In the genomic region with DNA sequence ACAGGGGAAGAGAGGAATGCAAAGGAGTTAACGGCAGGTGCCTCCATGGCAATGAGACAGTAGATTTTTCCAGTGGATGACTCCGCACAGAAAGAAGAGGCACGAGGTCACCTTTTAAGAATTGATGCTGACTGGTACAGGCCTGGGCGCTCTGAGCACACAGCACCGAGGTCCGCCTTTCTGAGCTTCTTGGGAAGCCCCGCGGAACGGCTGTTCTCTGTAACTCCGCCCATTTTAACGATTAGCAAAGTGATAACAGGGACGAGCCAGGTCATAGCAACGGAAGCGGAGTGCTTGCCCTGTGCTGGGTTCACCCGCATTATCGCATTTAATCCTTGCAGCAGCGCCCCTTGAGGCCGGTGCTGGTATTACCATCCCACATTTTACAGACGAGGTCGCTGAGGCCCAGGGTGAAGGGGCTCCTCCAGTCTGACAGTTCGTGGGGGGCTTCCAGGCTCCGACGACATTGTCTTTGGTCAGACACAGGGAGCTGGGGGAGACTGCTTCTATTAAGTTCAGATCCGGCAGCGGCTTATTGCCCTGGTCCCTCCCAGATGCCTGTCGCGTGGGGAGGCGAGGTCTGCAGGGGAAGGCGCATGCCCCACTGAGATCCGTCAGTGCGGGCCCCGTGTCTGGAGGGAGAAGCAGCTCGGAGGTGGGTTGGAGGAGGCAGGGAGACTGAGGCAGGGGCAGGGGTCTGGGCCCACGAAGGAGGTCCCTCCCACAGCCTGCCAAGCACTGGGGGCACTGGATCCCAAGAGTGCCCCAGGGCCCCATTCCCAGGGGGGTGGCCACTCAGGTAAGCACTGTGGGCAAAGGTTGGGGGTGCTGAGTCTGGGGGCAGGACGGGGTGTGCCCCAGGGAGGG, we compare ENCODE assay signal across 8 cellular contexts. TPM values are rescaled to one million over a fixed set of nuclear protein-coding genes. Genes with fewer than 3 reads are reported as not detected.
A peak's percentile ranks its signal among the peaks of the same experiment; 100 is the strongest.
DNase-seq lines count a peak whose midpoint lies in the region; ATAC-seq and TF ChIP-seq lines count a peak whose summit lies in the region.

No MANE protein-coding gene starts in this region.

- CTCF ChIA-PET in activated CD4-positive, alpha-beta T cell treated with anti-CD3 and anti-CD28 coated beads for 36 hours (lab: Charles Lee): interaction anchor here (0.6 to 7.3 kb wide), 13 partner anchors 9 to 422 kb away, joined by 3 to 59 read pairs (median 3); no protein-coding TSS in a partner anchor

- no peaks in the 10 kb centered on the region for H3K36me3 ChIP-seq in BLaER1

- H3K4me3 ChIP-seq in BLaER1 (no peak overlapping the region), choroid plexus epithelial cell (ENCODE audit: low read depth, low read length) (no peak overlapping the region), lower leg skin (ENCODE audit: low read depth, poor library complexity, severe bottlenecking) (no peak overlapping the region)

- peaks cover 32% of the 10 kb centered on the region for H3K4me1 Mint-ChIP-seq in activated CD4-positive, alpha-beta T cell treated with anti-CD3 and anti-CD28 coated beads for 36 hours

- intact Hi-C loops in activated CD4-positive, alpha-beta T cell treated with anti-CD3 and anti-CD28 coated beads for 36 hours (cut with DNase I, micrococcal nuclease): loop anchor here in 1 of 2 experiments (2.0 to 5.0 kb wide), 4 partner anchors 71 to 406 kb away; a partner anchor contains a TSS
- intact Hi-C loops in lower leg skin (cut with DNase I; ENCODE audit: low total_unique reads): no loop called here

- DNase-seq in NCI-H2196 treated with DMSO at 0.1 percent for 48 hours (lab: John Stamatoyannopoulos, UW; ENCODE audit: unreplicated experiment): peak; percentile 80
- peak; percentile 88 for DNase-seq in activated CD4-positive, alpha-beta T cell treated with anti-CD3 and anti-CD28 coated beads for 36 hours
- DNase-seq in choroid plexus epithelial cell (ENCODE audit: low read depth): peak; percentile 35
- DNase-seq in lower leg skin (ENCODE audit: low spot score in 2 of 2): peak; percentile 61 to 97
- peak; percentile 77 to 87 for DNase-seq in stimulated activated CD4-positive, alpha-beta T cell treated with anti-CD3 and anti-CD28 coated beads, Interleukin-4, amount 100 ng/mL, for 48 hours (ENCODE audit: low read depth in 2 of 2)

- no peaks in the 10 kb centered on the region for H4K20me1 ChIP-seq in BLaER1

- no peak for TF ChIP-seq POLR2A in lower leg skin (IDR thresholded peaks at IDR 0.05)

- H3K27me3 ChIP-seq in BLaER1: no peaks in the 10 kb centered on the region

- H3K27ac ChIP-seq in BLaER1: no peak overlapping the region

- no peaks in the 10 kb centered on the region for H3K27me3 Mint-ChIP-seq in activated CD4-positive, alpha-beta T cell treated with anti-CD3 and anti-CD28 coated beads for 36 hours

- H3K4me3 Mint-ChIP-seq in activated CD4-positive, alpha-beta T cell treated with anti-CD3 and anti-CD28 coated beads for 36 hours: peak overlapping the region; percentile 8

- no peaks in the 10 kb centered on the region for H3K9me3 Mint-ChIP-seq in activated CD4-positive, alpha-beta T cell treated with anti-CD3 and anti-CD28 coated beads for 36 hours (ENCODE audit: low read depth)

- peak overlapping the region; percentile 40; the same call in 1 of the 2 replicates for H3K4me2 ChIP-seq in BLaER1

- POLR2A ChIA-PET in activated CD4-positive, alpha-beta T cell treated with anti-CD3 and anti-CD28 coated beads for 36 hours (lab: Charles Lee): interaction anchor here (0.7 kb wide), 1 partner anchor 374 kb away, joined by 3 read pairs; no protein-coding TSS in a partner anchor

- peak overlapping the region; percentile 26 for H3K27ac Mint-ChIP-seq in activated CD4-positive, alpha-beta T cell treated with anti-CD3 and anti-CD28 coated beads for 36 hours

- H3K4me1 ChIP-seq in BLaER1: peaks cover 20% of the 10 kb centered on the region

- WGBS in lower leg skin, 2 donors: 23 to 25% methylated on average over 34 of the region's 35 CpGs

- TF ChIP-seq CTCF in choroid plexus epithelial cell (conservative IDR thresholded peaks at IDR 0.05; ENCODE audit: low read depth, low read length) (peak; percentile 87), lower leg skin (IDR thresholded peaks at IDR 0.05) (peak in 1 of 3 donors; percentile 89)

- H3K36me3 Mint-ChIP-seq in activated CD4-positive, alpha-beta T cell treated with anti-CD3 and anti-CD28 coated beads for 36 hours (ENCODE audit: low read depth): no peaks in the 10 kb centered on the region

- peak; percentile 60 for ATAC-seq in GM21528 (IDR thresholded peaks at IDR 0.05; ENCODE audit: low FRiP score, unreplicated experiment)
- peak; percentile 45 for ATAC-seq in activated CD4-positive, alpha-beta T cell treated with anti-CD3 and anti-CD28 coated beads for 36 hours
- ATAC-seq in GM21529 (IDR thresholded peaks at IDR 0.05; ENCODE audit: unreplicated experiment): no peak

- no peak overlapping the region for H3K9ac ChIP-seq in BLaER1

- H3K9me3 ChIP-seq in BLaER1: no peaks in the 10 kb centered on the region

RNA-seq across cellular contexts. Expression of a gene that starts 22.3 kb away (rescaled TPM):
- total RNA-seq in activated CD4-positive, alpha-beta T cell treated with anti-CD3 and anti-CD28 coated beads for 36 hours: under 1 TPM; 0.05 TPM
- total RNA-seq in lower leg skin: 1 to 10 TPM; 1.9 to 4.3 (median 3.0) TPM

Comparison
In these comparisons a context has a peak if more than half of its experiments do, and no peak if none do; other contexts are left out.
1. DNase-seq: peak in every context shown above with its lines; median percentile 88 in activated CD4-positive, alpha-beta T cell treated with anti-CD3 and anti-CD28 coated beads for 36 hours; 82 in stimulated activated CD4-positive, alpha-beta T cell treated with anti-CD3 and anti-CD28 coated beads, Interleukin-4, amount 100 ng/mL, for 48 hours; 80 in NCI-H2196 treated with DMSO at 0.1 percent for 48 hours; 79 in lower leg skin; 35 in choroid plexus epithelial cell.